ENCODE assay signal across 8 cellular contexts in the genomic region with DNA sequence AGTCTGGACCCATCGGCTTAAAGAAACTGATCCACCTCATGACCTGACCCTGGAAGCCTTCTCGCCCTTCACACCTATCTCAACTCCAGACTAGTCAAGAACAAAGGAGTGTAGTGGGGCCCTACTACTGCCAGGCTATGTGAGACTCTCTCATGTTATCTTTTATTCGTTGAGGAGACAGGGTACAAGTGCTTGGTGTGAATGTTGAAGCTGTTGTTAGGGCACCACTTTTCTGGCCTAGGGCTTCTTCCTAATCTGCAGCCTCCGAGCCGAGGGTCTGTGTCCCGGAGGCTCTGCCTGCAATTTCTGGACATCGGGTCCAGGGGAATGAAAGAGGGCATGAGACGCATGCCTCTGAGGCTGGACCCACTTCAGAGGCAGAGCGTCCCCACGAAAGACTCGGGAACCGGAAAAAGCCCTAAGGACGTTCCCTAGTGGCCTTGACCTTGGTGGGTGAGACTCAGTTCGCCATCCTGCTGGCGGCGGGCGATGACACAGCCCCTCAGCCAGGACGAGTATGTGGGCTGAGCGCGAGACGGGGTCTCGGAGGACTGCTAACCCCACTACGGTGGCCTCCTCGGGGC. TPM values are rescaled to one million over a fixed set of nuclear protein-coding genes. Genes with fewer than 3 reads are reported as not detected.
DNase-seq lines count a peak whose midpoint lies in the region; ATAC-seq and TF ChIP-seq lines count a peak whose summit lies in the region.

No MANE protein-coding gene starts in this region.

- CTCF ChIA-PET in activated CD4-positive, alpha-beta T cell treated with anti-CD3 and anti-CD28 coated beads for 36 hours (lab: Charles Lee) = interaction anchor here (0.5 to 1.5 kb wide), 7 partner anchors 14 to 383 kb away, joined by 3 to 6 read pairs (median 3); partner anchors contain the start of gene TNFRSF25
- CTCF ChIA-PET in T-cell (lab: Charles Lee) = interaction anchor here in 1 of 2 donors (0.6 to 0.7 kb wide), 6 partner anchors 8 to 471 kb away, joined by 3 to 6 read pairs (median 4); partner anchors contain the start of gene CAMTA1

- ATAC-seq in activated CD4-positive, alpha-beta T cell treated with anti-CD3 and anti-CD28 coated beads for 36 hours = peak; percentile 2
- no peak for ATAC-seq in T-cell (replicated peaks in 1 of 4)
- no peak for ATAC-seq in GM21526 (IDR thresholded peaks at IDR 0.05; ENCODE audit: low FRiP score, unreplicated experiment)

- TF ChIP-seq CTCF in fibroblast of mammary gland (conservative IDR thresholded peaks at IDR 0.05; ENCODE audit: control insufficient read depth, insufficient read depth, low read depth, low read length) = no peak

- peak overlapping the region; percentile 86 for H3K27ac Mint-ChIP-seq in activated CD4-positive, alpha-beta T cell treated with anti-CD3 and anti-CD28 coated beads for 36 hours
- H3K27ac Mint-ChIP-seq in T-cell = peak overlapping the region; percentile 19 to 22

- H3K9ac ChIP-seq in rectal smooth muscle tissue (ENCODE audit: low read length) = peak overlapping the region; percentile 87

- no peaks in the 10 kb centered on the region for H3K27me3 Mint-ChIP-seq in activated CD4-positive, alpha-beta T cell treated with anti-CD3 and anti-CD28 coated beads for 36 hours
- H3K27me3 Mint-ChIP-seq in T-cell = no peaks in the 10 kb centered on the region

- H3K4me1 ChIP-seq in rectal smooth muscle tissue (ENCODE audit: control insufficient read depth, insufficient read depth, low read length) = peaks cover 15% of the 10 kb centered on the region

- peak overlapping the region; percentile 90 for H3K4me3 Mint-ChIP-seq in activated CD4-positive, alpha-beta T cell treated with anti-CD3 and anti-CD28 coated beads for 36 hours
- H3K4me3 Mint-ChIP-seq in T-cell = peak overlapping the region; percentile 74 to 84 (median 82)

- DNase-seq in activated CD4-positive, alpha-beta T cell treated with anti-CD3 and anti-CD28 coated beads for 36 hours = no peak
- DNase-seq in activated CD4-positive, alpha-beta T cell treated with anti-CD3 and anti-CD28 coated beads, Interleukin-2, amount 50 U/mL, for 1 hour = no peak
- no peak for DNase-seq in T-cell
- DNase-seq in fibroblast of mammary gland (ENCODE audit: low read depth) = no peak
- no peak for DNase-seq in pons (ENCODE audit: low spot score)
- DNase-seq in GOT3 (lab: John Stamatoyannopoulos, UW) = no peak

- no peaks in the 10 kb centered on the region for H3K36me3 ChIP-seq in rectal smooth muscle tissue (ENCODE audit: control insufficient read depth, insufficient read depth, low read length)

- no peaks in the 10 kb centered on the region for H3K27me3 ChIP-seq in rectal smooth muscle tissue (ENCODE audit: control insufficient read depth, insufficient read depth, low read length)

- peaks cover 28% of the 10 kb centered on the region for H3K4me1 Mint-ChIP-seq in activated CD4-positive, alpha-beta T cell treated with anti-CD3 and anti-CD28 coated beads for 36 hours
- H3K4me1 Mint-ChIP-seq in T-cell = peaks cover 20 to 29% (median 25%) of the 10 kb centered on the region in 3 donors

- H3K36me3 Mint-ChIP-seq in activated CD4-positive, alpha-beta T cell treated with anti-CD3 and anti-CD28 coated beads for 36 hours (ENCODE audit: low read depth) = peaks cover 2% of the 10 kb centered on the region
- H3K36me3 Mint-ChIP-seq in T-cell = no peaks in the 10 kb centered on the region

- no peaks in the 10 kb centered on the region for H3K9me3 Mint-ChIP-seq in activated CD4-positive, alpha-beta T cell treated with anti-CD3 and anti-CD28 coated beads for 36 hours (ENCODE audit: low read depth)
- no peaks in the 10 kb centered on the region for H3K9me3 Mint-ChIP-seq in T-cell

- intact Hi-C loops in activated CD4-positive, alpha-beta T cell treated with anti-CD3 and anti-CD28 coated beads for 36 hours (cut with DNase I, micrococcal nuclease) = loop anchor here (1.0 to 5.0 kb wide), 11 partner anchors 76 to 1070 kb away; partner anchors contain the start of genes ACOT7 (in 1 of the 2), CAMTA1 (in 1 of the 2), KLHL21 (in 1 of the 2) and NOL9 (in 1 of the 2)

- H3K4me3 ChIP-seq in fibroblast of mammary gland (ENCODE audit: control insufficient read depth, low read depth, low read length) (peak overlapping the region; percentile 95), rectal smooth muscle tissue (ENCODE audit: low read length) (peak overlapping the region; percentile 91)

- POLR2A ChIA-PET in activated CD4-positive, alpha-beta T cell treated with anti-CD3 and anti-CD28 coated beads for 36 hours (lab: Charles Lee) = interaction anchor here (0.5 to 0.8 kb wide), 3 partner anchors 59 to 84 kb away, joined by 3 to 4 read pairs (median 3); partner anchors contain the start of genes CAMTA1 and THAP3
- POLR2A ChIA-PET in T-cell (lab: Charles Lee) = interaction anchor here in 1 of 2 donors (0.6 kb wide), 1 partner anchor 365 kb away, joined by 3 read pairs; no protein-coding TSS in a partner anchor

- peak overlapping the region; percentile 87 for H3K27ac ChIP-seq in rectal smooth muscle tissue (ENCODE audit: low read depth, low read length)

RNA-seq across cellular contexts. Expression of gene DNAJC11, which starts 0.7 kb away (rescaled TPM):
- 10 to 100 TPM; 53.2 to 62.0 TPM for total RNA-seq in activated CD4-positive, alpha-beta T cell treated with anti-CD3 and anti-CD28 coated beads for 36 hours
- total RNA-seq in T-cell = 10 to 100 TPM; 38.5 to 45.2 (median 42.1) TPM
